Comparison of ENCODE assay signal across 39 cellular contexts in the genomic region with DNA sequence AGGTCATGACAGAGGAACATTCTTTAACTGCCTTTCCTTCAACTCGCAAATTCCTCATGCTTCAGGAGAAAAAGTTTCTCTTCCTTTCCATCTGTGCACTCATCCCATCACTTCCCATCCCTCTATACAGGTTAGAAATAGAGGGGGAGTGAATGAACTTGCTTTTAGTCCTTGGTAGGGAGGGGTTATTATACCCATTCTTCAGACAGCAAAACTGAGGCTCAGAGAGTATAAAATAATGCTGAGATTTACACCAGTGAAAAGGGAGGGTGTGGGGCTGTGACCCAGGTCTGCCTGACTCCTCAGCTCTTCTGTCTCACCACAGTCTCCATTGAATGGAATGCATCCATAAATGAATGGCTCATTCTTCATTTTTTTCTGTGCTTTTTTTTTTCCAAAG.
"Had no signal": no experiment of that assay in that cellular context is flagged by ENCODE, and none has a peak within 500 bp of the region (broad histone marks: within the 10 kb centered on the region; RNA-seq: fewer than 3 reads in every experiment).

No MANE protein-coding gene starts in this region.

- H3K4me3 ChIP-seq: adrenal gland, ascending aorta, body of pancreas, breast epithelium, cardiac muscle cell had no signal

- H3K4me3 Mint-ChIP-seq: activated naive CD4-positive, alpha-beta T cell treated with anti-CD3 and anti-CD28 coated beads for 36 hours; activated naive CD4-positive, alpha-beta T cell treated with anti-CD3 and anti-CD28 coated beads, Interleukin-2, amount 10 ng/mL, durations not matched to agents 7 days and 5 days; activated naive CD4-positive, alpha-beta T cell treated with anti-CD3 and anti-CD28 coated beads, Interleukin-2, amount 50 U/mL, for 24 hours; activated naive CD8-positive, alpha-beta T cell; activated naive CD8-positive, alpha-beta T cell treated with anti-CD3 and anti-CD28 coated beads, Interleukin-2, amount 10 ng/mL, durations not matched to agents 7 days and 5 days; activated naive CD8-positive, alpha-beta T cell treated with anti-CD3 and anti-CD28 coated beads, Interleukin-2, amount 50 U/mL, for 24 hours; activated T-cell treated with anti-CD3 and anti-CD28 coated beads, Interleukin-2, amount 50 U/mL, for 24 hours; activated T-cell treated with anti-CD3 and anti-CD28 coated beads, Interleukin-2, amount 50 U/mL, for 4 hours; activated T-cell treated with anti-CD3 and anti-CD28 coated beads, Interleukin-2, amount 50 U/mL, for 72 hours; activated T-helper 1 cell treated with anti-CD3 and anti-CD28 coated beads, Interleukin-12 subunit alpha, Interleukin-12 subunit beta, Interleukin-2, Interleukin-4 antibody, amounts not matched to agents 30 ng/mL and 10 ng/mL and 1 ng/mL, durations not matched to agents 14 hours and 24 hours and 36 hours; activated T-helper 17 cell treated with anti-CD3 and anti-CD28 coated beads, Interleukin-2, amount 50 U/mL, for 72 hours; brain; central memory CD8-positive, alpha-beta T cell had no signal

- ATAC-seq: activated naive CD4-positive, alpha-beta T cell treated with anti-CD3 and anti-CD28 coated beads, Interleukin-2, amount 50 U/mL, for 72 hours; activated naive CD8-positive, alpha-beta T cell treated with anti-CD3 and anti-CD28 coated beads, Interleukin-2, amount 50 U/mL, for 24 hours; activated T-cell treated with anti-CD3 and anti-CD28 coated beads, Interleukin-2, amount 50 U/mL, for 4 hours; activated T-cell treated with anti-CD3 and anti-CD28 coated beads, Interleukin-2, amount 50 U/mL, for 72 hours; activated T-helper 17 cell treated with anti-CD3 and anti-CD28 coated beads, Interleukin-2, amount 50 U/mL, for 72 hours; body of pancreas had no signal

- FAIRE-seq: astrocyte, bronchial epithelial cell had no signal

- H3K4me1 ChIP-seq: adrenal gland, ascending aorta, body of pancreas, breast epithelium had no signal

- H3K9me3 ChIP-seq: adrenal gland, ascending aorta, body of pancreas, breast epithelium had no signal

- DNase-seq: activated effector memory CD4-positive, alpha-beta T cell treated with anti-CD3 and anti-CD28 coated beads, Interleukin-2, amount 50 U/mL, for 16 hours; activated effector memory CD4-positive, alpha-beta T cell treated with Interleukin-2 at 50 U/mL for 16 hours; activated gamma-delta T cell; activated gamma-delta T cell treated with Interleukin-2 at 50 U/mL for 16 hours; activated naive CD4-positive, alpha-beta T cell; activated naive CD4-positive, alpha-beta T cell treated with anti-CD3 and anti-CD28 coated beads for 36 hours; activated naive CD4-positive, alpha-beta T cell treated with anti-CD3 and anti-CD28 coated beads, Interleukin-2, amount 10 ng/mL, durations not matched to agents 7 days and 5 days; activated naive CD4-positive, alpha-beta T cell treated with anti-CD3 and anti-CD28 coated beads, Interleukin-2, amount 50 U/mL, for 16 hours; activated naive CD4-positive, alpha-beta T cell treated with Interleukin-2 at 50 U/mL for 16 hours; activated naive CD8-positive, alpha-beta T cell treated with anti-CD3 and anti-CD28 coated beads, Interleukin-2, amount 10 ng/mL, durations not matched to agents 7 days and 5 days; activated naive CD8-positive, alpha-beta T cell treated with anti-CD3 and anti-CD28 coated beads, Interleukin-2, amount 50 U/mL, for 24 hours; activated T-cell treated with anti-CD3 and anti-CD28 coated beads, Interleukin-2, amount 50 U/mL, for 1 hour; activated T-cell treated with anti-CD3 and anti-CD28 coated beads, Interleukin-2, amount 50 U/mL, for 24 hours; activated T-cell treated with anti-CD3 and anti-CD28 coated beads, Interleukin-2, amount 50 U/mL, for 4 hours; activated T-cell treated with anti-CD3 and anti-CD28 coated beads, Interleukin-2, amount 50 U/mL, for 48 hours; activated T-cell treated with anti-CD3 and anti-CD28 coated beads, Interleukin-2, amount 50 U/mL, for 72 hours; adrenal gland; amniotic stem cell; amygdala; anterior cingulate cortex; aorta; body of pancreas; brain microvascular endothelial cell; caudate nucleus; central memory CD4-positive, alpha-beta T cell; cerebellar nuclear complex had no signal

- H3K36me3 Mint-ChIP-seq: activated naive CD4-positive, alpha-beta T cell treated with anti-CD3 and anti-CD28 coated beads, Interleukin-2, amount 10 ng/mL, durations not matched to agents 7 days and 5 days; activated naive CD4-positive, alpha-beta T cell treated with anti-CD3 and anti-CD28 coated beads, Interleukin-2, amount 50 U/mL, for 24 hours; activated naive CD8-positive, alpha-beta T cell treated with anti-CD3 and anti-CD28 coated beads, Interleukin-2, amount 10 ng/mL, durations not matched to agents 7 days and 5 days; brain had no signal

- H3K27ac ChIP-seq: adrenal gland, ascending aorta, body of pancreas, brain microvascular endothelial cell, breast epithelium, cardiac muscle cell had no signal

- H3K4me1 Mint-ChIP-seq: activated naive CD4-positive, alpha-beta T cell treated with anti-CD3 and anti-CD28 coated beads, Interleukin-2, amount 10 ng/mL, durations not matched to agents 7 days and 5 days; activated naive CD4-positive, alpha-beta T cell treated with anti-CD3 and anti-CD28 coated beads, Interleukin-2, amount 50 U/mL, for 24 hours; activated naive CD8-positive, alpha-beta T cell treated with anti-CD3 and anti-CD28 coated beads, Interleukin-2, amount 10 ng/mL, durations not matched to agents 7 days and 5 days; activated naive CD8-positive, alpha-beta T cell treated with anti-CD3 and anti-CD28 coated beads, Interleukin-2, amount 50 U/mL, for 24 hours; activated T-helper 17 cell treated with anti-CD3 and anti-CD28 coated beads, Interleukin-2, amount 50 U/mL, for 72 hours; brain; central memory CD8-positive, alpha-beta T cell had no signal

- H3K36me3 ChIP-seq: adrenal gland, ascending aorta, brain microvascular endothelial cell, breast epithelium, cardiac muscle cell had no signal

- H3K27me3 ChIP-seq: ascending aorta had no signal

- H3K27ac Mint-ChIP-seq: activated naive CD4-positive, alpha-beta T cell treated with anti-CD3 and anti-CD28 coated beads for 36 hours; activated naive CD4-positive, alpha-beta T cell treated with anti-CD3 and anti-CD28 coated beads, Interleukin-2, amount 10 ng/mL, durations not matched to agents 7 days and 5 days; activated naive CD4-positive, alpha-beta T cell treated with anti-CD3 and anti-CD28 coated beads, Interleukin-2, amount 50 U/mL, for 24 hours; activated naive CD4-positive, alpha-beta T cell treated with anti-CD3 and anti-CD28 coated beads, Interleukin-2, amount 50 U/mL, for 72 hours; activated naive CD8-positive, alpha-beta T cell; activated naive CD8-positive, alpha-beta T cell treated with anti-CD3 and anti-CD28 coated beads, Interleukin-2, amount 10 ng/mL, durations not matched to agents 7 days and 5 days; activated naive CD8-positive, alpha-beta T cell treated with anti-CD3 and anti-CD28 coated beads, Interleukin-2, amount 50 U/mL, for 24 hours; activated T-cell treated with anti-CD3 and anti-CD28 coated beads, Interleukin-2, amount 50 U/mL, for 24 hours; activated T-cell treated with anti-CD3 and anti-CD28 coated beads, Interleukin-2, amount 50 U/mL, for 72 hours; activated T-helper 1 cell treated with anti-CD3 and anti-CD28 coated beads, Interleukin-12 subunit alpha, Interleukin-12 subunit beta, Interleukin-2, Interleukin-4 antibody, amounts not matched to agents 30 ng/mL and 10 ng/mL and 1 ng/mL, durations not matched to agents 14 hours and 24 hours and 36 hours; activated T-helper 17 cell treated with anti-CD3 and anti-CD28 coated beads, Interleukin-2, amount 50 U/mL, for 72 hours; activated T-helper 2 cell treated with anti-CD3 and anti-CD28 coated beads, Interferon-gamma antibody, Interleukin-2, Interleukin-4, amounts not matched to agents 10 μg/mL and 5 μg/mL and 100 μg/mL, durations not matched to agents 14 hours and 24 hours and 36 hours; brain had no signal

- H3K9me3 Mint-ChIP-seq: activated naive CD4-positive, alpha-beta T cell treated with anti-CD3 and anti-CD28 coated beads for 36 hours; activated naive CD4-positive, alpha-beta T cell treated with anti-CD3 and anti-CD28 coated beads, Interleukin-2, amount 10 ng/mL, durations not matched to agents 7 days and 5 days; activated T-cell treated with anti-CD3 and anti-CD28 coated beads, Interleukin-2, amount 50 U/mL, for 24 hours; activated T-helper 1 cell treated with anti-CD3 and anti-CD28 coated beads, Interleukin-12 subunit alpha, Interleukin-12 subunit beta, Interleukin-2, Interleukin-4 antibody, amounts not matched to agents 30 ng/mL and 10 ng/mL and 1 ng/mL, durations not matched to agents 14 hours and 24 hours and 36 hours; activated T-helper 17 cell treated with anti-CD3 and anti-CD28 coated beads, Interleukin-2, amount 50 U/mL, for 72 hours; activated T-helper 2 cell treated with anti-CD3 and anti-CD28 coated beads, Interferon-gamma antibody, Interleukin-2, Interleukin-4, amounts not matched to agents 10 μg/mL and 5 μg/mL and 100 μg/mL, durations not matched to agents 14 hours and 24 hours and 36 hours; central memory CD8-positive, alpha-beta T cell had no signal
